In the genomic region with DNA sequence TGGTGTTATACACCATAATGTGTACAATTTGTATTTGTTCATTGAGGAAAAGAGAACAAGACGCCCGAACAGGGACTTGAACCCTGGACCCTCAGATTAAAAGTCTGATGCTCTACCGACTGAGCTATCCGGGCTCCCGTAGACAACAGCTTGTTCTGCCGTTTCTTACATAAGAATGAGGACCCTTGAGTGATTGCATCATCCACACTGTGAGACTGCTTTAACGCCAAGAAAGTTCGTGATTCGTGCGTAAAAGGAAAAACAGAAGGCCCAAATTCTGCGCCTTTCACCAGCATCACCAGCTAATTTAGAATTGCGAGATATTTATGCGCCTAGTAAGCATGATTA, we compare ENCODE assay signal across 8 cellular contexts. TPM values are rescaled to one million over a fixed set of nuclear protein-coding genes. Genes with fewer than 3 reads are reported as not detected.
DNase-seq lines count a peak whose midpoint lies in the region; ATAC-seq, FAIRE-seq and TF ChIP-seq lines count a peak whose summit lies in the region.

No MANE protein-coding gene starts in this region.

- H3K4me2 ChIP-seq in DND-41 (ENCODE audit: insufficient read depth, low read length): peak overlapping the region; percentile 71
- H3K4me2 ChIP-seq in Loucy (ENCODE audit: low read depth, low read length, poor library complexity, severe bottlenecking): peak overlapping the region; percentile 70
- peak overlapping the region; percentile 83 for H3K4me2 ChIP-seq in neural progenitor cell

- H3K9ac ChIP-seq in DND-41 (ENCODE audit: low read depth, low read length) (peak overlapping the region; percentile 71), Loucy (ENCODE audit: low read depth, low read length, poor library complexity, severe bottlenecking) (peak overlapping the region; percentile 95), neural progenitor cell (peak overlapping the region; percentile 59)

- H2AFZ ChIP-seq in DND-41 (ENCODE audit: low read depth, low read length): peak overlapping the region; percentile 83
- peak overlapping the region; percentile 84 for H2AFZ ChIP-seq in Loucy (ENCODE audit: low read length)
- peak overlapping the region; percentile 97 for H2AFZ ChIP-seq in neural progenitor cell (replicated peaks)

- TF ChIP-seq POLR2A in H54 (IDR thresholded peaks at IDR 0.05; ENCODE audit: low read depth, low read length) (no peak), stomach (IDR thresholded peaks at IDR 0.05) (no peak)

- POLR2A ChIA-PET in RWPE1 (lab: Yijun Ruan, JAX; ENCODE audit: low non-redundant PET): interaction anchor here (2.0 kb wide), 1 partner anchor 9 kb away, joined by 14 read pairs; the partner anchor contains the start of gene MDM4

- peak; percentile 53 for FAIRE-seq in H54 (lab: Jason Lieb, UNC)

- intact Hi-C loops in activated T-helper 2 cell treated with anti-CD3 and anti-CD28 coated beads, Interferon-gamma antibody, Interleukin-2, Interleukin-4, amounts not matched to agents 10 μg/mL and 5 μg/mL and 100 μg/mL, durations not matched to agents 14 hours and 24 hours and 36 hours (cut with micrococcal nuclease): loop anchor here (1.0 kb wide), 3 partner anchors 9 to 96 kb away; partner anchors contain the start of genes MDM4 and PPP1R15B
- intact Hi-C loops in stomach (cut with DNase I; ENCODE audit: low total_unique reads): no loop called here

- ATAC-seq in DND-41 (ENCODE audit: insufficient read depth, low read depth): peak; percentile 80

- H3K36me3 ChIP-seq in DND-41 (ENCODE audit: insufficient read depth, low read length) (no peaks in the 10 kb centered on the region), Loucy (ENCODE audit: insufficient read depth, low read length) (no peaks in the 10 kb centered on the region), neural progenitor cell (no peaks in the 10 kb centered on the region), stomach (no peaks in the 10 kb centered on the region)

- H3K27ac ChIP-seq in DND-41 (ENCODE audit: low read length): peak overlapping the region; percentile 96
- peak overlapping the region; percentile 91 for H3K27ac ChIP-seq in RWPE1
- peak overlapping the region; percentile 18 for H3K27ac ChIP-seq in neural progenitor cell
- H3K27ac ChIP-seq in stomach: peak overlapping the region; percentile 87 to 90 (median 87)

- no peaks in the 10 kb centered on the region for H3K79me2 ChIP-seq in DND-41 (ENCODE audit: insufficient read depth, low read length)
- H3K79me2 ChIP-seq in Loucy (ENCODE audit: insufficient read depth, low read length): no peaks in the 10 kb centered on the region
- H3K79me2 ChIP-seq in neural progenitor cell (ENCODE audit: low read depth): no peaks in the 10 kb centered on the region

- TF ChIP-seq EP300 in stomach (IDR thresholded peaks at IDR 0.05): no peak

- H3K9me2 ChIP-seq in Loucy (replicated peaks; ENCODE audit: low read depth, low read length): no peaks in the 10 kb centered on the region

- H4K20me1 ChIP-seq in DND-41 (ENCODE audit: insufficient read depth, low read length) (no peaks in the 10 kb centered on the region), Loucy (ENCODE audit: insufficient read depth, low read length, poor library complexity, severe bottlenecking) (no peaks in the 10 kb centered on the region), neural progenitor cell (ENCODE audit: low read depth) (no peaks in the 10 kb centered on the region)

- H3F3A ChIP-seq in Loucy (ENCODE audit: low read depth): peaks cover 13% of the 10 kb centered on the region; the same call in 1 of the 2 replicates
- H3F3A ChIP-seq in neural progenitor cell (ENCODE audit: low read depth): peaks cover 26% of the 10 kb centered on the region

- peak; percentile 90 for DNase-seq in DND-41
- DNase-seq in H54 (ENCODE audit: insufficient read length, low spot score): no peak
- DNase-seq in RWPE1 (ENCODE audit: low spot score): peak; percentile 74
- peak; percentile 85 for DNase-seq in activated T-helper 2 cell treated with anti-CD3 and anti-CD28 coated beads, Interferon-gamma antibody, Interleukin-2, Interleukin-4, amounts not matched to agents 10 μg/mL and 5 μg/mL and 100 μg/mL, durations not matched to agents 14 hours and 24 hours and 36 hours (ENCODE audit: low spot score)
- DNase-seq in fibroblast of the conjunctiva (ENCODE audit: low read depth): peak; percentile 94
- peak; percentile 92 for DNase-seq in neural progenitor cell (ENCODE audit: low spot score)
- DNase-seq in stomach: peak; percentile 79

- TF ChIP-seq CTCF in DND-41 (IDR thresholded peaks at IDR 0.05; ENCODE audit: borderline replicate concordance, extremely low read depth, low read length, poor library complexity, severe bottlenecking): no peak
- TF ChIP-seq CTCF in Loucy (conservative IDR thresholded peaks at IDR 0.05; ENCODE audit: low read length): no peak
- TF ChIP-seq CTCF in RWPE1 (conservative IDR thresholded peaks at IDR 0.05; ENCODE audit: low read depth): no peak
- TF ChIP-seq CTCF in neural progenitor cell (IDR thresholded peaks at IDR 0.05): no peak
- no peak for TF ChIP-seq CTCF in stomach (IDR thresholded peaks at IDR 0.05)

- peaks cover 33% of the 10 kb centered on the region for H3K4me1 Mint-ChIP-seq in activated T-helper 2 cell treated with anti-CD3 and anti-CD28 coated beads, Interferon-gamma antibody, Interleukin-2, Interleukin-4, amounts not matched to agents 10 μg/mL and 5 μg/mL and 100 μg/mL, durations not matched to agents 14 hours and 24 hours and 36 hours (ENCODE audit: low read depth)
- H3K4me1 Mint-ChIP-seq in neural progenitor cell: peaks cover 25% of the 10 kb centered on the region

- no peaks in the 10 kb centered on the region for H3K9me3 Mint-ChIP-seq in activated T-helper 2 cell treated with anti-CD3 and anti-CD28 coated beads, Interferon-gamma antibody, Interleukin-2, Interleukin-4, amounts not matched to agents 10 μg/mL and 5 μg/mL and 100 μg/mL, durations not matched to agents 14 hours and 24 hours and 36 hours
- peaks cover 12% of the 10 kb centered on the region for H3K9me3 Mint-ChIP-seq in neural progenitor cell

- H3K36me3 Mint-ChIP-seq in activated T-helper 2 cell treated with anti-CD3 and anti-CD28 coated beads, Interferon-gamma antibody, Interleukin-2, Interleukin-4, amounts not matched to agents 10 μg/mL and 5 μg/mL and 100 μg/mL, durations not matched to agents 14 hours and 24 hours and 36 hours (ENCODE audit: low read depth): no peaks in the 10 kb centered on the region
- H3K36me3 Mint-ChIP-seq in neural progenitor cell: peaks cover 7% of the 10 kb centered on the region

- CTCF ChIA-PET in RWPE1 (lab: Yijun Ruan, JAX): interaction anchor here (0.8 to 3.5 kb wide), 8 partner anchors 10 to 300 kb away, joined by 3 to 28 read pairs (median 6); partner anchors contain the start of gene PIK3C2B

- H3K4me3 Mint-ChIP-seq in activated T-helper 2 cell treated with anti-CD3 and anti-CD28 coated beads, Interferon-gamma antibody, Interleukin-2, Interleukin-4, amounts not matched to agents 10 μg/mL and 5 μg/mL and 100 μg/mL, durations not matched to agents 14 hours and 24 hours and 36 hours (ENCODE audit: low read depth): peak overlapping the region; percentile 87
- peak overlapping the region; percentile 93 for H3K4me3 Mint-ChIP-seq in neural progenitor cell

- peak overlapping the region; percentile 48 to 56; a peak in 3 of 4 replicates for H3K4me3 ChIP-seq in DND-41 (ENCODE audit: low read depth in 1 of 2, low read length in 2 of 2)
- H3K4me3 ChIP-seq in Loucy (ENCODE audit: low read length, poor library complexity, severe bottlenecking): peak overlapping the region; percentile 94
- H3K4me3 ChIP-seq in neural progenitor cell: peak overlapping the region; percentile 92
- H3K4me3 ChIP-seq in stomach: peak overlapping the region; percentile 46 to 57 (median 52)

- peaks cover 2% of the 10 kb centered on the region for H3K27me3 Mint-ChIP-seq in activated T-helper 2 cell treated with anti-CD3 and anti-CD28 coated beads, Interferon-gamma antibody, Interleukin-2, Interleukin-4, amounts not matched to agents 10 μg/mL and 5 μg/mL and 100 μg/mL, durations not matched to agents 14 hours and 24 hours and 36 hours (ENCODE audit: low read depth)
- H3K27me3 Mint-ChIP-seq in neural progenitor cell (ENCODE audit: insufficient read depth, low read depth): peaks cover 28% of the 10 kb centered on the region

- peak overlapping the region; percentile 97 for H3K27ac Mint-ChIP-seq in activated T-helper 2 cell treated with anti-CD3 and anti-CD28 coated beads, Interferon-gamma antibody, Interleukin-2, Interleukin-4, amounts not matched to agents 10 μg/mL and 5 μg/mL and 100 μg/mL, durations not matched to agents 14 hours and 24 hours and 36 hours
- H3K27ac Mint-ChIP-seq in neural progenitor cell: peak overlapping the region; percentile 90

- H3K4me1 ChIP-seq in DND-41 (ENCODE audit: insufficient read depth, low read length) (peaks cover 28% of the 10 kb centered on the region), Loucy (ENCODE audit: insufficient read depth, low read length, poor library complexity, severe bottlenecking) (peaks cover 7% of the 10 kb centered on the region), neural progenitor cell (no peaks in the 10 kb centered on the region), stomach (peaks cover 24 to 46% (median 30%) of the 10 kb centered on the region in 4 donors)

- 0 to 1% (median 0%) methylated on average over 13 of the region's 13 CpGs for WGBS in stomach, 5 donors

- no peaks in the 10 kb centered on the region for H3K9me3 ChIP-seq in DND-41 (ENCODE audit: insufficient read depth, low read length, severe bottlenecking)
- H3K9me3 ChIP-seq in Loucy (ENCODE audit: insufficient read depth, low read depth, low read length): no peaks in the 10 kb centered on the region
- no peaks in the 10 kb centered on the region for H3K9me3 ChIP-seq in neural progenitor cell (ENCODE audit: low read depth)
- no peaks in the 10 kb centered on the region for H3K9me3 ChIP-seq in stomach

- no peaks in the 10 kb centered on the region for H3K27me3 ChIP-seq in DND-41 (ENCODE audit: insufficient read depth, low read length, poor library complexity)
- H3K27me3 ChIP-seq in Loucy (ENCODE audit: insufficient read depth, low read length, poor library complexity, severe bottlenecking): no peaks in the 10 kb centered on the region
- no peaks in the 10 kb centered on the region for H3K27me3 ChIP-seq in neural progenitor cell
- no peaks in the 10 kb centered on the region for H3K27me3 ChIP-seq in stomach

RNA-seq across cellular contexts. Expression of gene MDM4, which starts 9.3 kb away (rescaled TPM):
- total RNA-seq in activated T-helper 2 cell treated with anti-CD3 and anti-CD28 coated beads, Interferon-gamma antibody, Interleukin-2, Interleukin-4, amounts not matched to agents 10 μg/mL and 5 μg/mL and 100 μg/mL, durations not matched to agents 14 hours and 24 hours and 36 hours: 74.5 and 79.1 TPM in 2 replicates
- total RNA-seq in neural progenitor cell (ENCODE audit: low replicate concordance): 52.0 and 72.9 TPM in 2 replicates
- total RNA-seq in stomach: 100 to 1,000 TPM in 3 of 5 donors, 10 to 100 TPM in 2; 25.8 to 265 (median 118) TPM
- 1 to 10 TPM; 2.3 to 7.7 (median 2.9) TPM for polyA plus RNA-seq in stomach

RNA-seq across cellular contexts. Expression of gene PIK3C2B, which starts 12.3 kb away (rescaled TPM):
- 16.9 and 18.5 TPM in 2 replicates for total RNA-seq in activated T-helper 2 cell treated with anti-CD3 and anti-CD28 coated beads, Interferon-gamma antibody, Interleukin-2, Interleukin-4, amounts not matched to agents 10 μg/mL and 5 μg/mL and 100 μg/mL, durations not matched to agents 14 hours and 24 hours and 36 hours
- total RNA-seq in neural progenitor cell (ENCODE audit: low replicate concordance): 20.7 and 27.4 TPM in 2 replicates
- 100 to 1,000 TPM in 2 of 5 donors, 10 to 100 TPM in 3; 16.1 to 129 (median 65.3) TPM for total RNA-seq in stomach
- polyA plus RNA-seq in stomach: 1 to 10 TPM; 4.1 to 5.5 (median 5.0) TPM

Comparison
In these comparisons a context has a peak if more than half of its experiments do, and no peak if none do; other contexts are left out.
1. H3K27ac ChIP-seq: peak in every context shown above with its lines; median percentile 96 in DND-41; 91 in RWPE1; 87 in stomach; 18 in neural progenitor cell.